Comparison of ENCODE assay signal across 25 cellular contexts in the genomic region with DNA sequence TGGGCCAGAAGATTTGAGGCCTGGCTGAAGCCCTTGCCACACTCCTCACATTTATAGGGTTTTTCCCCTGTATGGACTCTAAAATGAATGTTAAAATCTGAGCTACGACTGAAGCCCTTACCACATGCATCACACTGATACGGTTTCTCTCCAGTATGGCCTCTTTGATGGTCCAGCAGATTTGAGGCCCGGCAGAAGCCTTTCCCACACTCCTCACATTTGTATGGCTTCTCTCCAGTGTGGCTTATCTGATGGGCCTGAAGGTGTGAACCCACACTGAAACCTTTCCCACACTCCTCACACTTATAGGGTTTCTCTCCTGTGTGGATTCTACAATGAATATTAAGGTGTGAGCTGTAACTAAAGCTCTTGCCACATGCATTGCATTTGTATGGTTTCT. TPM values are rescaled to one million over a fixed set of nuclear protein-coding genes. Genes with fewer than 3 reads are reported as not detected.
DNase-seq lines count a peak whose midpoint lies in the region; ATAC-seq and TF ChIP-seq lines count a peak whose summit lies in the region.
"Had no signal": no experiment of that assay in that cellular context is flagged by ENCODE, and none has a peak within 500 bp of the region (broad histone marks: within the 10 kb centered on the region; RNA-seq: fewer than 3 reads in every experiment).

No MANE protein-coding gene starts in this region.

- H3K4me2 ChIP-seq in mesendoderm (ENCODE audit: low read length) = no peak overlapping the region
- H3K4me2 ChIP-seq in neuronal stem cell (ENCODE audit: insufficient read depth, low read length, poor library complexity, severe bottlenecking) = no peak overlapping the region
- H3K4me2 ChIP-seq: GM23338 had no signal

- no peak overlapping the region for H4K5ac ChIP-seq in mesendoderm (ENCODE audit: low read length)

- H2BK5ac ChIP-seq in mesendoderm (ENCODE audit: low read length) = no peak overlapping the region
- no peak overlapping the region for H2BK5ac ChIP-seq in neuronal stem cell (ENCODE audit: low read length)

- H3K27ac ChIP-seq in liver (ENCODE audit: low read depth in 1 of 2, low read length in 2 of 2) (no peak overlapping the region), right lobe of liver (no peak overlapping the region), duodenal mucosa (ENCODE audit: low read depth, low read length) (no peak overlapping the region), mesendoderm (ENCODE audit: low read depth, low read length) (no peak overlapping the region), subcutaneous abdominal adipose tissue (ENCODE audit: low read depth, low read length) (no peak overlapping the region), neuronal stem cell (replicated peaks; ENCODE audit: low read length) (no peak overlapping the region)
- H3K27ac ChIP-seq: SJSA1 had no signal

- no peaks in the 10 kb centered on the region for H3K27me3 Mint-ChIP-seq in activated CD8-positive, alpha-beta memory T cell treated with anti-CD3 and anti-CD28 coated beads, Interleukin-2, amount 10 ng/mL, durations not matched to agents 7 days and 5 days

- no peak overlapping the region for H2BK15ac ChIP-seq in mesendoderm (replicated peaks; ENCODE audit: low read depth)
- H2BK15ac ChIP-seq in neuronal stem cell (ENCODE audit: low read length) = no peak overlapping the region

- H3K79me1 ChIP-seq in mesendoderm (ENCODE audit: low read length) (no peaks in the 10 kb centered on the region), neuronal stem cell (ENCODE audit: low read depth, low read length) (no peaks in the 10 kb centered on the region)

- DNase-seq in right lobe of liver (no peak), mesendoderm (peak; percentile 43), neuronal stem cell (ENCODE audit: low spot score) (no peak), GM13977 (ENCODE audit: low spot score) (no peak)
- DNase-seq in activated CD8-positive, alpha-beta memory T cell treated with anti-CD3 and anti-CD28 coated beads, Interleukin-2, amount 10 ng/mL, durations not matched to agents 7 days and 5 days = no peak
- DNase-seq: 8988T, COR-L47, DND-41, Kasumi-1, MG63, NCI-H1417, NCI-H1694 treated with DMSO at 0.1 percent for 48 hours, NCI-H2081 treated with DMSO at 0.1 percent for 48 hours, NCI-H2171 treated with DMSO at 0.1 percent for 48 hours, NCI-H446, NCI-H526 had no signal

- H3K27me3 ChIP-seq in liver (ENCODE audit: control insufficient read depth in 4 of 4, insufficient read depth in 4 of 4, low read length in 3 of 4) (no peaks in the 10 kb centered on the region), right lobe of liver (no peaks in the 10 kb centered on the region), duodenal mucosa (ENCODE audit: control insufficient read depth in 1 of 2, insufficient read depth in 2 of 2, low read length in 2 of 2) (no peaks in the 10 kb centered on the region), mesendoderm (ENCODE audit: insufficient read depth, low read length, poor library complexity) (no peaks in the 10 kb centered on the region), subcutaneous abdominal adipose tissue (ENCODE audit: control insufficient read depth in 5 of 5, insufficient read depth in 4 of 5, low read length in 5 of 5) (no peaks in the 10 kb centered on the region), neuronal stem cell (ENCODE audit: control insufficient read depth in 3 of 3, insufficient read depth in 3 of 3, low read depth in 1 of 3, low read length in 3 of 3) (peaks cover 0 to 2% (median 0%) of the 10 kb centered on the region in 3 experiments)
- H3K27me3 ChIP-seq: MG63, SJSA1 had no signal

- no peak overlapping the region for H2AK5ac ChIP-seq in mesendoderm (ENCODE audit: low read length)
- H2AK5ac ChIP-seq in neuronal stem cell (ENCODE audit: low read depth, low read length) = no peak overlapping the region

- no peak overlapping the region for H3K4me3 Mint-ChIP-seq in activated CD8-positive, alpha-beta memory T cell treated with anti-CD3 and anti-CD28 coated beads, Interleukin-2, amount 10 ng/mL, durations not matched to agents 7 days and 5 days
- H3K4me3 Mint-ChIP-seq: GM23338 had no signal

- TF ChIP-seq CTCF in liver (IDR thresholded peaks at IDR 0.05; ENCODE audit: low read depth, low read length, missing input control) = no peak
- TF ChIP-seq CTCF in right lobe of liver (IDR thresholded peaks at IDR 0.05) = no peak
- TF ChIP-seq CTCF in GM13977 (IDR thresholded peaks at IDR 0.05; ENCODE audit: extremely low read depth, insufficient read depth, missing control alignments) = no peak

- ATAC-seq in right lobe of liver = no peak
- no peak for ATAC-seq in activated CD8-positive, alpha-beta memory T cell treated with anti-CD3 and anti-CD28 coated beads, Interleukin-2, amount 10 ng/mL, durations not matched to agents 7 days and 5 days
- ATAC-seq: GM12878, GM23338, Right ventricle myocardium inferior had no signal

- H3K9me3 ChIP-seq in liver (ENCODE audit: control insufficient read depth in 4 of 4, low read length in 3 of 4) (peaks cover 50 to 96% (median 78%) of the 10 kb centered on the region in 4 donors), right lobe of liver (peaks cover 6 to 47% (median 34%) of the 10 kb centered on the region in 4 donors), duodenal mucosa (ENCODE audit: control insufficient read depth in 1 of 2, low read length in 2 of 2) (peaks cover 82 to 89% of the 10 kb centered on the region in 2 donors), subcutaneous abdominal adipose tissue (ENCODE audit: control insufficient read depth in 5 of 5, low read length in 5 of 5) (peaks cover 84 to 98% (median 93%) of the 10 kb centered on the region in 5 donors), neuronal stem cell (replicated peaks in 1 of 2; ENCODE audit: control insufficient read depth in 2 of 2, insufficient read depth in 1 of 2, low read depth in 1 of 2, low read length in 2 of 2) (peaks cover 37 to 99% of the 10 kb centered on the region in 2 donors)

- 70% methylated on average over 3 of the region's 3 CpGs for WGBS in liver
- WGBS in right lobe of liver (ENCODE audit: insufficient coverage, low coverage, low lambda C conversion rate, missing lambda C conversion rate) = 71% methylated on average over 2 of the region's 3 CpGs
- no CpG with 5 or more reads among the region's 3 CpGs for WGBS in mesendoderm (ENCODE audit: extremely low coverage, insufficient coverage, low lambda C conversion rate)
- WGBS in neuronal stem cell (ENCODE audit: extremely low coverage in 2 of 2, insufficient read length in 2 of 2, insufficient replicate concordance in 1 of 2), 2 donors = no CpG with 5 or more reads among the region's 3 CpGs

- no peak overlapping the region for H3K14ac ChIP-seq in neuronal stem cell (ENCODE audit: low read length)

- H3K79me2 ChIP-seq in mesendoderm (ENCODE audit: control insufficient read depth, insufficient read depth, low read length) = no peaks in the 10 kb centered on the region

- no peak overlapping the region for H3K27ac Mint-ChIP-seq in activated CD8-positive, alpha-beta memory T cell treated with anti-CD3 and anti-CD28 coated beads, Interleukin-2, amount 10 ng/mL, durations not matched to agents 7 days and 5 days
- H3K27ac Mint-ChIP-seq: GM23338 had no signal

- H3K4me3 ChIP-seq in liver (ENCODE audit: low read depth in 1 of 3, low read length in 3 of 3) (peak overlapping the region in 2 of 3 donors; percentile 7 to 77), right lobe of liver (no peak overlapping the region), duodenal mucosa (ENCODE audit: low read depth in 1 of 2, low read length in 2 of 2) (peak overlapping the region; percentile 23 to 27), mesendoderm (ENCODE audit: low read length) (peak overlapping the region; percentile 14), subcutaneous abdominal adipose tissue (ENCODE audit: low read depth in 1 of 5, low read length in 5 of 5) (peak overlapping the region; percentile 19 to 64 (median 37)), neuronal stem cell (ENCODE audit: low read length in 2 of 2) (no peak overlapping the region)
- H3K4me3 ChIP-seq: GM12878, GM23338, HAP-1, MG63, SJSA1 had no signal

- H3K9ac ChIP-seq in liver (ENCODE audit: low read depth in 1 of 2, low read length in 2 of 2) (no peak overlapping the region), duodenal mucosa (ENCODE audit: low read depth in 1 of 2, low read length in 2 of 2) (no peak overlapping the region), mesendoderm (ENCODE audit: low read length) (no peak overlapping the region), subcutaneous abdominal adipose tissue (ENCODE audit: low read length in 5 of 5) (no peak overlapping the region), neuronal stem cell (ENCODE audit: low read depth, low read length, poor library complexity) (no peak overlapping the region)

- H3K23ac ChIP-seq in mesendoderm (ENCODE audit: low read length) = no peak overlapping the region
- no peak overlapping the region for H3K23ac ChIP-seq in neuronal stem cell (ENCODE audit: low read depth, low read length, poor library complexity)

- H3K4me1 ChIP-seq in liver (ENCODE audit: control insufficient read depth in 4 of 4, insufficient read depth in 4 of 4, low read length in 3 of 4) = no peaks in the 10 kb centered on the region
- no peaks in the 10 kb centered on the region for H3K4me1 ChIP-seq in right lobe of liver
- H3K4me1 ChIP-seq in duodenal mucosa (ENCODE audit: control insufficient read depth in 1 of 2, insufficient read depth in 2 of 2, low read length in 2 of 2) = no peaks in the 10 kb centered on the region
- no peaks in the 10 kb centered on the region for H3K4me1 ChIP-seq in mesendoderm (ENCODE audit: control insufficient read depth, low read depth, low read length)
- peaks cover 0 to 3% (median 0%) of the 10 kb centered on the region in 5 donors for H3K4me1 ChIP-seq in subcutaneous abdominal adipose tissue (ENCODE audit: control insufficient read depth in 5 of 5, insufficient read depth in 5 of 5, low read length in 5 of 5)
- no peaks in the 10 kb centered on the region for H3K4me1 ChIP-seq in neuronal stem cell (ENCODE audit: control insufficient read depth in 2 of 2, insufficient read depth in 1 of 2, low read depth in 1 of 2, low read length in 2 of 2)
- H3K4me1 ChIP-seq: HAP-1, SJSA1 had no signal

- no peak for TF ChIP-seq POLR2A in right lobe of liver (IDR thresholded peaks at IDR 0.05)

- no peak overlapping the region for H4K8ac ChIP-seq in mesendoderm (ENCODE audit: low read depth, low read length)
- no peak overlapping the region for H4K8ac ChIP-seq in neuronal stem cell (ENCODE audit: low read depth, low read length)

- H2BK120ac ChIP-seq in mesendoderm (ENCODE audit: low read depth, low read length) = no peak overlapping the region
- no peak overlapping the region for H2BK120ac ChIP-seq in neuronal stem cell (ENCODE audit: low read depth, low read length)

- no peaks in the 10 kb centered on the region for H3K4me1 Mint-ChIP-seq in activated CD8-positive, alpha-beta memory T cell treated with anti-CD3 and anti-CD28 coated beads, Interleukin-2, amount 10 ng/mL, durations not matched to agents 7 days and 5 days
- H3K4me1 Mint-ChIP-seq: GM23338 had no signal

- H4K91ac ChIP-seq in neuronal stem cell (ENCODE audit: low read depth, low read length, poor library complexity) = no peak overlapping the region

- H3K36me3 ChIP-seq in liver (ENCODE audit: control insufficient read depth in 4 of 4, insufficient read depth in 3 of 4, low read depth in 1 of 4, low read length in 3 of 4) = peaks cover 22 to 67% (median 59%) of the 10 kb centered on the region in 4 donors
- peaks cover 0 to 54% (median 26%) of the 10 kb centered on the region in 4 donors for H3K36me3 ChIP-seq in right lobe of liver
- peaks cover 49 to 59% of the 10 kb centered on the region in 2 donors for H3K36me3 ChIP-seq in duodenal mucosa (ENCODE audit: control insufficient read depth in 1 of 2, insufficient read depth in 2 of 2, low read length in 2 of 2)
- H3K36me3 ChIP-seq in mesendoderm (ENCODE audit: control insufficient read depth, insufficient read depth, low read length) = peaks cover 11% of the 10 kb centered on the region
- H3K36me3 ChIP-seq in subcutaneous abdominal adipose tissue (ENCODE audit: control insufficient read depth in 5 of 5, insufficient read depth in 5 of 5, low read length in 5 of 5) = peaks cover 40 to 59% (median 58%) of the 10 kb centered on the region in 5 donors
- peaks cover 41 to 78% of the 10 kb centered on the region in 2 donors for H3K36me3 ChIP-seq in neuronal stem cell (replicated peaks in 1 of 2; ENCODE audit: control insufficient read depth in 2 of 2, insufficient read depth in 2 of 2, low read length in 2 of 2)

- H2BK12ac ChIP-seq in neuronal stem cell (ENCODE audit: low read length) = no peak overlapping the region

- no peak overlapping the region for H2AFZ ChIP-seq in neuronal stem cell (ENCODE audit: low read length)
- H2AFZ ChIP-seq: GM23338 had no signal

- CTCF ChIA-PET in activated CD8-positive, alpha-beta memory T cell treated with anti-CD3 and anti-CD28 coated beads, Interleukin-2, amount 10 ng/mL, durations not matched to agents 7 days and 5 days (lab: Charles Lee) = interaction anchor here (1.1 kb wide), 1 partner anchor 11 kb away, joined by 3 read pairs; no protein-coding TSS in a partner anchor

- H3K4ac ChIP-seq in mesendoderm (ENCODE audit: low read depth, low read length) = no peak overlapping the region
- no peak overlapping the region for H3K4ac ChIP-seq in neuronal stem cell (ENCODE audit: low read length)

- TF ChIP-seq RAD21 in liver (IDR thresholded peaks at IDR 0.05) = no peak

- intact Hi-C loops in right lobe of liver (cut with DNase I) = no loop called here

- H3K36me3 Mint-ChIP-seq in activated CD8-positive, alpha-beta memory T cell treated with anti-CD3 and anti-CD28 coated beads, Interleukin-2, amount 10 ng/mL, durations not matched to agents 7 days and 5 days = peaks cover 69% of the 10 kb centered on the region

- H3K18ac ChIP-seq in mesendoderm (ENCODE audit: low read length) (no peak overlapping the region), neuronal stem cell (ENCODE audit: low read length) (no peak overlapping the region)

- peaks cover 54% of the 10 kb centered on the region for H3K9me3 Mint-ChIP-seq in activated CD8-positive, alpha-beta memory T cell treated with anti-CD3 and anti-CD28 coated beads, Interleukin-2, amount 10 ng/mL, durations not matched to agents 7 days and 5 days (ENCODE audit: low read depth)

- in situ Hi-C loops in GM13977 (cut with MboI; ENCODE audit: low pct_unique_long_range_greater_than_20kb, low sequenced_read_pairs, unreplicated experiment) = no loop called here

- H3K56ac ChIP-seq in mesendoderm (ENCODE audit: low read length) = no peak overlapping the region

RNA-seq across cellular contexts. Expression of gene ZNF45, which starts 21.0 kb away (rescaled TPM):
- total RNA-seq in liver = 10 to 100 TPM in 1 of 2 donors, 1 to 10 TPM in 1; 6.0 to 11.1 TPM
- 1 to 10 TPM; 1.5 to 2.5 TPM for polyA plus RNA-seq in liver
- total RNA-seq in right lobe of liver = 1 to 10 TPM; 2.9 to 5.4 (median 4.7) TPM
- 11.7 TPM for polyA plus RNA-seq in mesendoderm (2013, experiment 1 of 2)
- polyA plus RNA-seq in mesendoderm (2013, experiment 2 of 2) = 11.9 TPM
- 8.3 TPM for polyA plus RNA-seq in neuronal stem cell (2013, experiment 1 of 2)
- 8.7 TPM for polyA plus RNA-seq in neuronal stem cell (2013, experiment 2 of 2)
- 10 to 100 TPM; 17.1 to 17.9 TPM for total RNA-seq in activated CD8-positive, alpha-beta memory T cell treated with anti-CD3 and anti-CD28 coated beads, Interleukin-2, amount 10 ng/mL, durations not matched to agents 7 days and 5 days

RNA-seq across cellular contexts. Expression of gene ZNF404, which starts 30.3 kb away (rescaled TPM):
- total RNA-seq in liver (under 1 TPM; 0.33 TPM), right lobe of liver (1 to 10 TPM in 1 of 6 experiments, under 1 TPM in 4, not detected in 1; 0.26 to 1.4 (median 0.66) TPM)
- under 1 TPM; 0.21 to 0.31 TPM for polyA plus RNA-seq in liver
- polyA plus RNA-seq in mesendoderm (2013, experiment 1 of 2) = 5.3 TPM
- polyA plus RNA-seq in mesendoderm (2013, experiment 2 of 2) = 5.0 TPM
- polyA plus RNA-seq in neuronal stem cell (2013, experiment 1 of 2) = 6.1 TPM
- polyA plus RNA-seq in neuronal stem cell (2013, experiment 2 of 2) = 6.7 TPM
- 1 to 10 TPM in 1 of 2 experiments, under 1 TPM in 1; 0.89 to 1.7 TPM for total RNA-seq in activated CD8-positive, alpha-beta memory T cell treated with anti-CD3 and anti-CD28 coated beads, Interleukin-2, amount 10 ng/mL, durations not matched to agents 7 days and 5 days
- total RNA-seq: OCI-LY7 had no signal

RNA-seq across cellular contexts. Expression of gene ZNF221, which starts 37.0 kb away (rescaled TPM):
- total RNA-seq in liver = 1 to 10 TPM; 2.9 to 3.5 TPM
- under 1 TPM; 0.30 to 0.51 TPM for polyA plus RNA-seq in liver
- total RNA-seq in right lobe of liver = 1 to 10 TPM in 5 of 6 experiments, under 1 TPM in 1; 0.50 to 2.9 (median 1.6) TPM
- 1.3 TPM for polyA plus RNA-seq in mesendoderm (2013, experiment 1 of 2)
- 1.3 TPM for polyA plus RNA-seq in mesendoderm (2013, experiment 2 of 2)
- polyA plus RNA-seq in neuronal stem cell (2013, experiment 1 of 2) = 2.0 TPM
- polyA plus RNA-seq in neuronal stem cell (2013, experiment 2 of 2) = 1.8 TPM
- 1 to 10 TPM; 2.1 to 2.5 TPM for total RNA-seq in activated CD8-positive, alpha-beta memory T cell treated with anti-CD3 and anti-CD28 coated beads, Interleukin-2, amount 10 ng/mL, durations not matched to agents 7 days and 5 days

Comparison
In these comparisons a context has a peak if more than half of its experiments do, and no peak if none do; other contexts are left out.
1. H3K4me3 ChIP-seq: peak in liver (2 of 3), duodenal mucosa (2 of 2), mesendoderm (single experiment) and subcutaneous abdominal adipose tissue (5 of 5); none in right lobe of liver (0 of 3) and neuronal stem cell (0 of 2).